ENCODE assay signal across 20 cellular contexts in the genomic region with DNA sequence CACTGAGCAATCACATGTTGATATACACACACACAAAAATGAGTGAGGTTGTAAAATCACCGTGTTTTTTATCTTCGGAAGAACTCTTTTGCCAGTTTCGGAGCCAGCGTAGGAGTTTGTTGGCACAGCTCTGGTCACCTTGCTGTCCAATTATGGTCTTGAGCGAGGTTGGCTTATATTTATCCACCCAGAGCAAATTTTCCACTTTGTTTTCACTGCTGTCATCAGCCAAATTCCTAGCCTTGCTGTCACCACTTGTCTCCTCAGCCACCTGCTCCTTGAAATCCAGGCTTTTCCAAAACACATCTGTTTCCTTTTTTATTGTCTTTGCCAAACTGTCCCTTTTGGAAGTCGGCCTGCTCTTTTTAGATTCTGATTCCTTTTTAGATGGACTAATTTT. TPM values are rescaled to one million over a fixed set of nuclear protein-coding genes. Genes with fewer than 3 reads are reported as not detected.
DNase-seq lines count a peak whose midpoint lies in the region; ATAC-seq and TF ChIP-seq lines count a peak whose summit lies in the region.
"Had no signal": no experiment of that assay in that cellular context is flagged by ENCODE, and none has a peak within 500 bp of the region (broad histone marks: within the 10 kb centered on the region; RNA-seq: fewer than 3 reads in every experiment).

No MANE protein-coding gene starts in this region.

- H3K4me1 Mint-ChIP-seq in activated CD8-positive, alpha-beta T cell treated with anti-CD3 and anti-CD28 coated beads, Interleukin-2, amount 10 ng/mL, durations not matched to agents 7 days and 5 days (ENCODE audit: low read depth), result peaks cover 14% of the 10 kb centered on the region
- no peaks in the 10 kb centered on the region for H3K4me1 Mint-ChIP-seq in activated CD8-positive, alpha-beta T cell treated with anti-CD3 and anti-CD28 coated beads for 36 hours (ENCODE audit: low read depth)
- H3K4me1 Mint-ChIP-seq in glutamatergic neuron (ENCODE audit: low read depth, unreplicated experiment), result peaks cover 5% of the 10 kb centered on the region
- H3K4me1 Mint-ChIP-seq in stimulated activated memory B cell treated with anti-CD40 and anti-IgM and Interleukin-4, amounts not matched to agents 10 μg/mL and 1 μg/mL and 100 μg/mL, for 72 hours, result no peaks in the 10 kb centered on the region
- H3K4me1 Mint-ChIP-seq: activated CD4-positive, alpha-beta T cell treated with anti-CD3 and anti-CD28 coated beads for 36 hours; CD8-positive, alpha-beta memory T cell had no signal

- H3K36me3 Mint-ChIP-seq in activated CD8-positive, alpha-beta T cell treated with anti-CD3 and anti-CD28 coated beads, Interleukin-2, amount 10 ng/mL, durations not matched to agents 7 days and 5 days (ENCODE audit: low read depth), result peaks cover 62% of the 10 kb centered on the region
- peaks cover 58% of the 10 kb centered on the region for H3K36me3 Mint-ChIP-seq in activated CD8-positive, alpha-beta T cell treated with anti-CD3 and anti-CD28 coated beads for 36 hours (ENCODE audit: low read depth)
- H3K36me3 Mint-ChIP-seq in glutamatergic neuron (ENCODE audit: unreplicated experiment), result no peaks in the 10 kb centered on the region
- H3K36me3 Mint-ChIP-seq in stimulated activated memory B cell treated with anti-CD40 and anti-IgM and Interleukin-4, amounts not matched to agents 10 μg/mL and 1 μg/mL and 100 μg/mL, for 72 hours, result peaks cover 67% of the 10 kb centered on the region

- H3K27ac Mint-ChIP-seq in activated CD8-positive, alpha-beta T cell treated with anti-CD3 and anti-CD28 coated beads, Interleukin-2, amount 10 ng/mL, durations not matched to agents 7 days and 5 days, result peak overlapping the region; percentile 14
- no peak overlapping the region for H3K27ac Mint-ChIP-seq in activated CD8-positive, alpha-beta T cell treated with anti-CD3 and anti-CD28 coated beads for 36 hours
- H3K27ac Mint-ChIP-seq in glutamatergic neuron (ENCODE audit: unreplicated experiment), result peak overlapping the region; percentile 15
- peak overlapping the region; percentile 8 for H3K27ac Mint-ChIP-seq in stimulated activated memory B cell treated with anti-CD40 and anti-IgM and Interleukin-4, amounts not matched to agents 10 μg/mL and 1 μg/mL and 100 μg/mL, for 72 hours
- H3K27ac Mint-ChIP-seq: activated CD4-positive, alpha-beta T cell treated with anti-CD3 and anti-CD28 coated beads for 36 hours had no signal

- H3K27me3 Mint-ChIP-seq in activated CD8-positive, alpha-beta T cell treated with anti-CD3 and anti-CD28 coated beads, Interleukin-2, amount 10 ng/mL, durations not matched to agents 7 days and 5 days (ENCODE audit: low read depth), result no peaks in the 10 kb centered on the region
- no peaks in the 10 kb centered on the region for H3K27me3 Mint-ChIP-seq in activated CD8-positive, alpha-beta T cell treated with anti-CD3 and anti-CD28 coated beads for 36 hours
- H3K27me3 Mint-ChIP-seq in glutamatergic neuron (ENCODE audit: unreplicated experiment), result peaks cover 4% of the 10 kb centered on the region
- H3K27me3 Mint-ChIP-seq in stimulated activated memory B cell treated with anti-CD40 and anti-IgM and Interleukin-4, amounts not matched to agents 10 μg/mL and 1 μg/mL and 100 μg/mL, for 72 hours, result no peaks in the 10 kb centered on the region
- H3K27me3 Mint-ChIP-seq: activated CD4-positive, alpha-beta T cell treated with anti-CD3 and anti-CD28 coated beads for 36 hours; CD8-positive, alpha-beta memory T cell had no signal

- no peak for DNase-seq in activated CD8-positive, alpha-beta T cell treated with anti-CD3 and anti-CD28 coated beads, Interleukin-2, amount 10 ng/mL, durations not matched to agents 7 days and 5 days
- no peak for DNase-seq in activated CD8-positive, alpha-beta T cell treated with anti-CD3 and anti-CD28 coated beads for 36 hours
- DNase-seq in SHP77 (lab: John Stamatoyannopoulos, UW) (peak; percentile 8 to 23), glutamatergic neuron (no peak), hypothalamus (lab: John Stamatoyannopoulos, UW) (no peak)
- DNase-seq in stimulated activated CD4-positive, alpha-beta T cell treated with anti-CD3 and anti-CD28 coated beads, Interleukin-1b, Interleukin-23, amount 100 ng/mL, for 48 hours, result no peak
- DNase-seq: activated CD4-positive, alpha-beta T cell treated with anti-CD3 and anti-CD28 coated beads for 36 hours; adrenal gland; CD8-positive, alpha-beta memory T cell; colonic mucosa; GF-D8; HFFc6; hippocampal formation; KBM-7; NCI-H1436; SIG-M5 had no signal

- no peak for ATAC-seq in activated CD8-positive, alpha-beta T cell treated with anti-CD3 and anti-CD28 coated beads, Interleukin-2, amount 10 ng/mL, durations not matched to agents 7 days and 5 days
- no peak for ATAC-seq in activated CD8-positive, alpha-beta T cell treated with anti-CD3 and anti-CD28 coated beads for 36 hours
- ATAC-seq in stimulated activated memory B cell treated with anti-CD40 and anti-IgM and Interleukin-4, amounts not matched to agents 10 μg/mL and 1 μg/mL and 100 μg/mL, for 72 hours, result no peak
- ATAC-seq in GM21381 (IDR thresholded peaks at IDR 0.05; ENCODE audit: unreplicated experiment), result no peak
- ATAC-seq: activated CD4-positive, alpha-beta T cell treated with anti-CD3 and anti-CD28 coated beads for 36 hours; esophagus mucosa; left lobe of liver had no signal

- no peak for TF ChIP-seq CTCF in activated CD8-positive, alpha-beta T cell treated with anti-CD3 and anti-CD28 coated beads for 36 hours (IDR thresholded peaks at IDR 0.05)
- no peak for TF ChIP-seq CTCF in glutamatergic neuron (IDR thresholded peaks at IDR 0.05; ENCODE audit: partially characterized antibody, unreplicated experiment)

- POLR2A ChIA-PET in activated CD8-positive, alpha-beta T cell treated with anti-CD3 and anti-CD28 coated beads, Interleukin-2, amount 10 ng/mL, durations not matched to agents 7 days and 5 days (lab: Charles Lee), result no interaction called here
- POLR2A ChIA-PET in activated CD8-positive, alpha-beta T cell treated with anti-CD3 and anti-CD28 coated beads for 36 hours (lab: Charles Lee), result interaction anchor here (0.8 kb wide), 1 partner anchor 14 kb away, joined by 3 read pairs; no protein-coding TSS in a partner anchor

- H3K4me3 Mint-ChIP-seq in activated CD8-positive, alpha-beta T cell treated with anti-CD3 and anti-CD28 coated beads, Interleukin-2, amount 10 ng/mL, durations not matched to agents 7 days and 5 days, result no peak overlapping the region
- H3K4me3 Mint-ChIP-seq in activated CD8-positive, alpha-beta T cell treated with anti-CD3 and anti-CD28 coated beads for 36 hours, result no peak overlapping the region
- no peak overlapping the region for H3K4me3 Mint-ChIP-seq in glutamatergic neuron (ENCODE audit: unreplicated experiment)
- H3K4me3 Mint-ChIP-seq in stimulated activated memory B cell treated with anti-CD40 and anti-IgM and Interleukin-4, amounts not matched to agents 10 μg/mL and 1 μg/mL and 100 μg/mL, for 72 hours, result no peak overlapping the region
- H3K4me3 Mint-ChIP-seq: activated CD4-positive, alpha-beta T cell treated with anti-CD3 and anti-CD28 coated beads for 36 hours; CD8-positive, alpha-beta memory T cell; HFFc6 had no signal

- H3K9me3 Mint-ChIP-seq in activated CD8-positive, alpha-beta T cell treated with anti-CD3 and anti-CD28 coated beads, Interleukin-2, amount 10 ng/mL, durations not matched to agents 7 days and 5 days (ENCODE audit: insufficient read depth), result no peaks in the 10 kb centered on the region
- no peaks in the 10 kb centered on the region for H3K9me3 Mint-ChIP-seq in activated CD8-positive, alpha-beta T cell treated with anti-CD3 and anti-CD28 coated beads for 36 hours
- no peaks in the 10 kb centered on the region for H3K9me3 Mint-ChIP-seq in glutamatergic neuron (ENCODE audit: unreplicated experiment)
- H3K9me3 Mint-ChIP-seq in stimulated activated memory B cell treated with anti-CD40 and anti-IgM and Interleukin-4, amounts not matched to agents 10 μg/mL and 1 μg/mL and 100 μg/mL, for 72 hours, result no peaks in the 10 kb centered on the region
- H3K9me3 Mint-ChIP-seq: CD8-positive, alpha-beta memory T cell; HFFc6 had no signal

- intact Hi-C loops in activated CD8-positive, alpha-beta T cell treated with anti-CD3 and anti-CD28 coated beads for 36 hours (cut with micrococcal nuclease), result no loop called here

- CTCF ChIA-PET in activated CD8-positive, alpha-beta T cell treated with anti-CD3 and anti-CD28 coated beads, Interleukin-2, amount 10 ng/mL, durations not matched to agents 7 days and 5 days (lab: Charles Lee), result no interaction called here
- CTCF ChIA-PET in activated CD8-positive, alpha-beta T cell treated with anti-CD3 and anti-CD28 coated beads for 36 hours (lab: Charles Lee), result no interaction called here

RNA-seq across cellular contexts. Expression of a gene that starts 57.6 kb away (rescaled TPM):
- total RNA-seq in activated CD8-positive, alpha-beta T cell treated with anti-CD3 and anti-CD28 coated beads, Interleukin-2, amount 10 ng/mL, durations not matched to agents 7 days and 5 days, result 10 to 100 TPM; 79.6 to 82.2 TPM
- total RNA-seq in activated CD8-positive, alpha-beta T cell treated with anti-CD3 and anti-CD28 coated beads for 36 hours, result 100 to 1,000 TPM; 108 to 114 TPM
- total RNA-seq in glutamatergic neuron (ENCODE audit: unreplicated experiment), result 27.7 TPM

Comparison
In these comparisons a context has a peak if more than half of its experiments do, and no peak if none do; other contexts are left out.
1. DNase-seq: peak in SHP77 (2 of 2); none in activated CD8-positive, alpha-beta T cell treated with anti-CD3 and anti-CD28 coated beads, Interleukin-2, amount 10 ng/mL, durations not matched to agents 7 days and 5 days (single experiment), activated CD8-positive, alpha-beta T cell treated with anti-CD3 and anti-CD28 coated beads for 36 hours (single experiment), glutamatergic neuron (single experiment), stimulated activated CD4-positive, alpha-beta T cell treated with anti-CD3 and anti-CD28 coated beads, Interleukin-1b, Interleukin-23, amount 100 ng/mL, for 48 hours (single experiment) and hypothalamus (0 of 51).